Comparison of ENCODE assay signal across 1 cellular context in the genomic region with DNA sequence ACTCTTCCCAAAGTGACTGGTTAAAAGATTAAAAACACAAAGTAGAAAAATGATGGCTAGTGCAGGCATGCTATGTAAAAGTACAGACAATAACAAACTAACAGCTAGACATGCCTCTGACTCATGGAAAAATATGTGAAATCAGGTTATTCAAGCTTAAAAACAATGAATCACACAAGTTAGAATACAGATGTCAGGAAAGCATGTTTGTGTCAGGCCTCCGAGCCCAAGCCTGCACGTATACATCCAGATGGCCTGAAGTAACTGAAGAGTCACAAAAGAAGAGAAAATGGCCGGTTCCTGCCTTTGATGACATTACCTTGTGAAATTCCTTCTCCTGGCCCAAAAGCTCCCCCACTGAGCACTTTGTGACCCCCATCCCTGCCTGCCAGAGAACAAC.
TF ChIP-seq lines count a peak whose summit lies in the region.

No MANE protein-coding gene starts in this region.

TF ChIP-seq in GM23338, 12 proteins besides CTCF, POLR2A, EP300 and RAD21 (continued from another document):
- TF ChIP-seq, protein P1, sequence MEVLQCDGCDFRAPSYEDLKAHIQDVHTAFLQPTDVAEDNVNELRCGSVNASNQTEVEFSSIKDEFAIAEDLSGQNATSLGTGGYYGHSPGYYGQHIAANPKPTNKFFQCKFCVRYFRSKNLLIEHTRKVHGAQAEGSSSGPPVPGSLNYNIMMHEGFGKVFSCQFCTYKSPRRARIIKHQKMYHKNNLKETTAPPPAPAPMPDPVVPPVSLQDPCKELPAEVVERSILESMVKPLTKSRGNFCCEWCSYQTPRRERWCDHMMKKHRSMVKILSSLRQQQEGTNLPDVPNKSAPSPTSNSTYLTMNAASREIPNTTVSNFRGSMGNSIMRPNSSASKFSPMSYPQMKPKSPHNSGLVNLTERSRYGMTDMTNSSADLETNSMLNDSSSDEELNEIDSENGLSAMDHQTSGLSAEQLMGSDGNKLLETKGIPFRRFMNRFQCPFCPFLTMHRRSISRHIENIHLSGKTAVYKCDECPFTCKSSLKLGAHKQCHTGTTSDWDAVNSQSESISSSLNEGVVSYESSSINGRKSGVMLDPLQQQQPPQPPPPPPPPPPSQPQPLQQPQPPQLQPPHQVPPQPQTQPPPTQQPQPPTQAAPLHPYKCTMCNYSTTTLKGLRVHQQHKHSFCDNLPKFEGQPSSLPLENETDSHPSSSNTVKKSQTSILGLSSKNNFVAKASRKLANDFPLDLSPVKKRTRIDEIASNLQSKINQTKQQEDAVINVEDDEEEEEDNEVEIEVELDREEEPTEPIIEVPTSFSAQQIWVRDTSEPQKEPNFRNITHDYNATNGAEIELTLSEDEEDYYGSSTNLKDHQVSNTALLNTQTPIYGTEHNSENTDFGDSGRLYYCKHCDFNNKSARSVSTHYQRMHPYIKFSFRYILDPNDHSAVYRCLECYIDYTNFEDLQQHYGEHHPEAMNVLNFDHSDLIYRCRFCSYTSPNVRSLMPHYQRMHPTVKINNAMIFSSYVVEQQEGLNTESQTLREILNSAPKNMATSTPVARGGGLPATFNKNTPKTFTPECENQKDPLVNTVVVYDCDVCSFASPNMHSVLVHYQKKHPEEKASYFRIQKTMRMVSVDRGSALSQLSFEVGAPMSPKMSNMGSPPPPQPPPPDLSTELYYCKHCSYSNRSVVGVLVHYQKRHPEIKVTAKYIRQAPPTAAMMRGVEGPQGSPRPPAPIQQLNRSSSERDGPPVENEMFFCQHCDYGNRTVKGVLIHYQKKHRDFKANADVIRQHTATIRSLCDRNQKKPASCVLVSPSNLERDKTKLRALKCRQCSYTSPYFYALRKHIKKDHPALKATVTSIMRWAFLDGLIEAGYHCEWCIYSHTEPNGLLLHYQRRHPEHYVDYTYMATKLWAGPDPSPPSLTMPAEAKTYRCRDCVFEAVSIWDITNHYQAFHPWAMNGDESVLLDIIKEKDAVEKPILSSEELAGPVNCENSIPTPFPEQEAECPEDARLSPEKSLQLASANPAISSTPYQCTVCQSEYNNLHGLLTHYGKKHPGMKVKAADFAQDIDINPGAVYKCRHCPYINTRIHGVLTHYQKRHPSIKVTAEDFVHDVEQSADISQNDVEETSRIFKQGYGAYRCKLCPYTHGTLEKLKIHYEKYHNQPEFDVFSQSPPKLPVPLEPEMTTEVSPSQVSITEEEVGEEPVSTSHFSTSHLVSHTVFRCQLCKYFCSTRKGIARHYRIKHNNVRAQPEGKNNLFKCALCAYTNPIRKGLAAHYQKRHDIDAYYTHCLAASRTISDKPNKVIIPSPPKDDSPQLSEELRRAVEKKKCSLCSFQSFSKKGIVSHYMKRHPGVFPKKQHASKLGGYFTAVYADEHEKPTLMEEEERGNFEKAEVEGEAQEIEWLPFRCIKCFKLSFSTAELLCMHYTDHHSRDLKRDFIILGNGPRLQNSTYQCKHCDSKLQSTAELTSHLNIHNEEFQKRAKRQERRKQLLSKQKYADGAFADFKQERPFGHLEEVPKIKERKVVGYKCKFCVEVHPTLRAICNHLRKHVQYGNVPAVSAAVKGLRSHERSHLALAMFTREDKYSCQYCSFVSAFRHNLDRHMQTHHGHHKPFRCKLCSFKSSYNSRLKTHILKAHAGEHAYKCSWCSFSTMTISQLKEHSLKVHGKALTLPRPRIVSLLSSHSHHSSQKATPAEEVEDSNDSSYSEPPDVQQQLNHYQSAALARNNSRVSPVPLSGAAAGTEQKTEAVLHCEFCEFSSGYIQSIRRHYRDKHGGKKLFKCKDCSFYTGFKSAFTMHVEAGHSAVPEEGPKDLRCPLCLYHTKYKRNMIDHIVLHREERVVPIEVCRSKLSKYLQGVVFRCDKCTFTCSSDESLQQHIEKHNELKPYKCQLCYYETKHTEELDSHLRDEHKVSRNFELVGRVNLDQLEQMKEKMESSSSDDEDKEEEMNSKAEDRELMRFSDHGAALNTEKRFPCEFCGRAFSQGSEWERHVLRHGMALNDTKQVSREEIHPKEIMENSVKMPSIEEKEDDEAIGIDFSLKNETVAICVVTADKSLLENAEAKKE (CRISPR knock-in tag; IDR thresholded peaks at IDR 0.05), result no peak
- TF ChIP-seq, protein P2, sequence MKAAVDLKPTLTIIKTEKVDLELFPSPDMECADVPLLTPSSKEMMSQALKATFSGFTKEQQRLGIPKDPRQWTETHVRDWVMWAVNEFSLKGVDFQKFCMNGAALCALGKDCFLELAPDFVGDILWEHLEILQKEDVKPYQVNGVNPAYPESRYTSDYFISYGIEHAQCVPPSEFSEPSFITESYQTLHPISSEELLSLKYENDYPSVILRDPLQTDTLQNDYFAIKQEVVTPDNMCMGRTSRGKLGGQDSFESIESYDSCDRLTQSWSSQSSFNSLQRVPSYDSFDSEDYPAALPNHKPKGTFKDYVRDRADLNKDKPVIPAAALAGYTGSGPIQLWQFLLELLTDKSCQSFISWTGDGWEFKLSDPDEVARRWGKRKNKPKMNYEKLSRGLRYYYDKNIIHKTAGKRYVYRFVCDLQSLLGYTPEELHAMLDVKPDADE (IDR thresholded peaks at IDR 0.05), result no peak
- TF ChIP-seq CREB1 (CRISPR knock-in tag; IDR thresholded peaks at IDR 0.05; ENCODE audit: low read depth) (no peak), EZH2phosphoT487 (IDR thresholded peaks at IDR 0.05; ENCODE audit: unreplicated experiment) (no peak), EZH2 (IDR thresholded peaks at IDR 0.05; ENCODE audit: low read depth, unreplicated experiment) (no peak), STAT1 (IDR thresholded peaks at IDR 0.05; ENCODE audit: unreplicated experiment) (no peak), POLR2AphosphoS5 (IDR thresholded peaks at IDR 0.05; ENCODE audit: low read depth) (no peak)
